ENCODE assay signal across 4 cellular contexts in the genomic region with DNA sequence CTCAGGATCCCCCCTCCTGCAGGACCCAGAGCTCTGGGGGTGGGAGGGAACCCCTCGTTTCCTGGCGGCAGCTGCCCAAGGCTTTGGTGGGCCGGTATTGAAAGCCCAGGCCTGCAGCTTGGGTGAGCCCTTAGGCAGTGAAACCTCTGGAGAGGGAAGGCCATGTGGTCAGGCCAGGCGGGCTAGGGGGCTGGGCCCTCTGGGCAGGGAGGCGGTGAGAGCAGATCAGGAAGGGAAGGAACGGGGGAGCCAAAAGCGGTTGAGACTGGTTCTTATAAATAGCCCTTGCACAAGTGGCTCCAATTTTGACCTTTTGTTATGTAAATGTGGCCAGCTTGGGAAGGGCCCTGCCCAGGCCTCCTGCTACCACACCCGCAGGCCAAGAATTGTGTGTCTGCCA. TPM values are rescaled to one million over a fixed set of nuclear protein-coding genes. Genes with fewer than 3 reads are reported as not detected.
"Had no signal": no experiment of that assay in that cellular context is flagged by ENCODE, and none has a peak within 500 bp of the region (broad histone marks: within the 10 kb centered on the region; RNA-seq: fewer than 3 reads in every experiment).

No MANE protein-coding gene starts in this region.

RNA-seq across cellular contexts. Expression of a gene that starts 58.5 kb away (rescaled TPM):
- total RNA-seq: bronchial epithelial cell, epithelial cell of proximal tubule, foreskin keratinocyte, gastrocnemius medialis had no signal
